Comparison of ENCODE assay signal across 1 cellular context in the genomic region with DNA sequence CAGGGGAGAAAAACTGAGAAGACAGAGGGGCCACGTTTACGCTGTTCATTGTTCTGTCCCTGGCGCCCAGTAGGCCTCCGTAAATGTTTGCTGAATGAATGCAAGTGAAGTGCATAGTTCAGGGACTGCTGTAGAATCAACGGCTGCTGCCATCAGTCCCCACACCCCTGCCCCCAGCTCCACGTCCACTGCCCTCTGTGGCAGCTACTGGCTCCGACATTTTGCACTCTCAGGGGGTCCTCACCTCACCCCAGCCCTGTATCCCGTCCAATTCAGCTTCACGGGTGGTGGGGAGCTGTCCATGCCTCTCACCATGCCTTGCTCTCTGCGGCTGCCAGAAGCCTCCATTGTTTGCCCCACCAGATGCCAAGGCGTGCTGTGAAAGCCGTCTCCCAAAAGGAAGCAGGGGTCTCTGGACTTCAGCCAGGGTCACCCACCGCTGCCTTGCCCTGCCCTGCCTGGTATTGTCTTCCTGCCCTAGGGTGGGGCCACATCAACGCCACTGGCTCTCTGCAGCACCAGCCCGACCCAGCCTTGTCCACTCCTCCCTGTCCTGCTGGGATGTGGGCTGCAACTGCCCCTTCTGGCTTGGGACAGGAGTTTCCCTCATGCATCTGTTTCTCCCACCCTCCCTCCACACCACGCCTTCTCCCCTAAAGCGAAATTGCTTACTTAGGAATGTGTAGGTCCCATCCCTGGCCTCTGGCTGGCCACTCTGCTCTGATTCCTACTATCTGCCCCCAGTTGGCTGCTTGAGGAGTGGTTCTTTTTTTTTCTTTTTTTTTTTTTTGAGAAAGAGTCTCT.
TF ChIP-seq lines count a peak whose summit lies in the region.

No MANE protein-coding gene starts in this region.

TF ChIP-seq in Ishikawa, 13 proteins besides CTCF, POLR2A, EP300 and RAD21 (continued from another document):
- TF ChIP-seq, protein P1, sequence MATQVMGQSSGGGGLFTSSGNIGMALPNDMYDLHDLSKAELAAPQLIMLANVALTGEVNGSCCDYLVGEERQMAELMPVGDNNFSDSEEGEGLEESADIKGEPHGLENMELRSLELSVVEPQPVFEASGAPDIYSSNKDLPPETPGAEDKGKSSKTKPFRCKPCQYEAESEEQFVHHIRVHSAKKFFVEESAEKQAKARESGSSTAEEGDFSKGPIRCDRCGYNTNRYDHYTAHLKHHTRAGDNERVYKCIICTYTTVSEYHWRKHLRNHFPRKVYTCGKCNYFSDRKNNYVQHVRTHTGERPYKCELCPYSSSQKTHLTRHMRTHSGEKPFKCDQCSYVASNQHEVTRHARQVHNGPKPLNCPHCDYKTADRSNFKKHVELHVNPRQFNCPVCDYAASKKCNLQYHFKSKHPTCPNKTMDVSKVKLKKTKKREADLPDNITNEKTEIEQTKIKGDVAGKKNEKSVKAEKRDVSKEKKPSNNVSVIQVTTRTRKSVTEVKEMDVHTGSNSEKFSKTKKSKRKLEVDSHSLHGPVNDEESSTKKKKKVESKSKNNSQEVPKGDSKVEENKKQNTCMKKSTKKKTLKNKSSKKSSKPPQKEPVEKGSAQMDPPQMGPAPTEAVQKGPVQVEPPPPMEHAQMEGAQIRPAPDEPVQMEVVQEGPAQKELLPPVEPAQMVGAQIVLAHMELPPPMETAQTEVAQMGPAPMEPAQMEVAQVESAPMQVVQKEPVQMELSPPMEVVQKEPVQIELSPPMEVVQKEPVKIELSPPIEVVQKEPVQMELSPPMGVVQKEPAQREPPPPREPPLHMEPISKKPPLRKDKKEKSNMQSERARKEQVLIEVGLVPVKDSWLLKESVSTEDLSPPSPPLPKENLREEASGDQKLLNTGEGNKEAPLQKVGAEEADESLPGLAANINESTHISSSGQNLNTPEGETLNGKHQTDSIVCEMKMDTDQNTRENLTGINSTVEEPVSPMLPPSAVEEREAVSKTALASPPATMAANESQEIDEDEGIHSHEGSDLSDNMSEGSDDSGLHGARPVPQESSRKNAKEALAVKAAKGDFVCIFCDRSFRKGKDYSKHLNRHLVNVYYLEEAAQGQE (IDR thresholded peaks at IDR 0.05; ENCODE audit: low read depth), result 0 out of 2 replicates have a peak, but pooled peaks have one; percentile 24
